ENCODE assay signal across 1 cellular context in the genomic region with DNA sequence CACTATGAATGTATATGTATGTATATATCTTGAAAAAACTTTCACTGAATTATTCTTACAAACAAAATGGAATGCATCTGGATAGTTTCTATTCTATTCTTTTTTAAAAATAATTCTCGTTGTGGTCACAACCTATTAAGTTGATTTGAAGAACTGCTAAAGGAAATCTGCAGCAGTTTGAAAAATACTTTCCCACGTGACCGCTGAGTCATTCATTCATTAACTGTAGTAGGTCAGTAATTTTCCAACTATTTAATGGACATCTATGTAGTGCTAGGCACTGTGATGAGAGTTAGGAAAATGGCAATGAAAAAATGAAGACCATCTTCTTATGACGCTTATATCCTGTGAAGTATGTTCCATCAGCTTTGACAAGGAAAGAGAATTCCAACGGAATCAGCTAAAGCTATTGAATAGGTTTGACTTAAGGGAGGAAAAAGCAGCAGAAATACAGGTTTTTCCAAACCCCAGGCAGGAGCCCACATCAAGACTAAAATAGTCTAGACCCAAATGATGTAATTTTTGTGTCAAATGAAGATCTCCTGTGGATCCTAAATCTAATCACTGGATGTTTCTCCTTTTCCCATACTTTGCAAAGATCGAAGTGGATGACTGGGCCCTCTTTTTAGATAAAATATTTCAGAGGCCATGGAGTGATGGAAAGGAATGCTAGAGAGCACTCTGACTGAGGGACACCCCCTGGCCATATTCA.
A peak's percentile ranks its signal among the peaks of the same experiment; 100 is the strongest.
TF ChIP-seq lines count a peak whose summit lies in the region.

No MANE protein-coding gene starts in this region.

TF ChIP-seq in H1, 55 proteins besides CTCF, POLR2A, EP300 and RAD21:
- TF ChIP-seq CHD7 (IDR thresholded peaks at IDR 0.05; ENCODE audit: insufficient replicate concordance, low read length) (no peak), PHF8 (conservative IDR thresholded peaks at IDR 0.05; ENCODE audit: low read depth, low read length) (no peak), USF2 (IDR thresholded peaks at IDR 0.05; ENCODE audit: low read length) (0 out of 2 replicates have a peak, but pooled peaks have one; percentile 25)
- TF ChIP-seq, protein P1, sequence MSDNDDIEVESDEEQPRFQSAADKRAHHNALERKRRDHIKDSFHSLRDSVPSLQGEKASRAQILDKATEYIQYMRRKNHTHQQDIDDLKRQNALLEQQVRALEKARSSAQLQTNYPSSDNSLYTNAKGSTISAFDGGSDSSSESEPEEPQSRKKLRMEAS (IDR thresholded peaks at IDR 0.05): 0 out of 2 replicates have a peak, but pooled peaks have one; percentile 14
